ENCODE assay signal across 15 cellular contexts in genomic region chr22:38148252-38148651, GRCh38. TPM values are rescaled to one million over a fixed set of nuclear protein-coding genes. Genes with fewer than 3 reads are reported as not detected.
DNase-seq lines count a peak whose midpoint lies in the region; ATAC-seq, FAIRE-seq and TF ChIP-seq lines count a peak whose summit lies in the region.
"Had no signal": no experiment of that assay in that cellular context is flagged by ENCODE, and none has a peak within 500 bp of the region (broad histone marks: within the 10 kb centered on the region; RNA-seq: fewer than 3 reads in every experiment).

No MANE protein-coding gene starts in this region.

- WGBS in IMR-90 (ENCODE audit: extremely low coverage in 2 of 2, insufficient read length in 1 of 2), 2 experiments, result 63% methylated on average over 2 of the region's 5 CpGs; no CpG with 5 or more reads in 1 of the 2 experiments
- WGBS in mesenchymal stem cell, result 69% methylated on average over 5 of the region's 5 CpGs

- ATAC-seq in IMR-90 (ENCODE audit: low read depth), result peak; percentile 56

- peak; percentile 66 for DNase-seq in Caki2 (ENCODE audit: low read depth)
- DNase-seq in IMR-90, result peak; percentile 66
- peak; percentile 61 for DNase-seq in bronchial epithelial cell (ENCODE audit: low read depth)
- DNase-seq in mesenchymal stem cell, result peak; percentile 69
- no peak for DNase-seq in head of caudate nucleus
- DNase-seq in 8988T, result no peak
- no peak for DNase-seq in medulla oblongata (ENCODE audit: extremely low spot score)
- DNase-seq in activated T-cell treated with anti-CD3 and anti-CD28 coated beads, Interleukin-2, amount 50 U/mL, for 48 hours, result no peak
- DNase-seq: activated CD4-positive, alpha-beta T cell treated with anti-CD3 and anti-CD28 coated beads for 4 hours; cortex of kidney; heart left ventricle; NCI-H1105; NCI-H524; stimulated activated CD4-positive, alpha-beta T cell treated with anti-CD3 and anti-CD28 coated beads, Interleukin-2, amount 100 ng/mL, for 48 hours had no signal

- no peak overlapping the region for H3K56ac ChIP-seq in IMR-90 (ENCODE audit: extremely low read depth, insufficient read depth, low read length)

- dilution Hi-C loops in IMR-90 (cut with HindIII; ENCODE audit: low sequenced_read_pairs, unreplicated experiment), result no loop called here

- no peak overlapping the region for H2AK9ac ChIP-seq in IMR-90 (replicated peaks; ENCODE audit: low read depth, low read length, poor library complexity)

- in situ Hi-C loops in Caki2 (cut with HindIII; ENCODE audit: low pct_unique_long_range_greater_than_20kb, low sequenced_read_pairs) (no loop called here), IMR-90 (cut with MboI; ENCODE audit: low sequenced_read_pairs) (no loop called here)

- H3K4ac ChIP-seq in IMR-90 (ENCODE audit: low read depth, low read length) (no peak overlapping the region; the same call in 1 of the 2 replicates), mesenchymal stem cell (ENCODE audit: low read depth in 1 of 2, low read length in 2 of 2) (no peak overlapping the region)

- peak overlapping the region; percentile 3; the same call in 1 of the 2 replicates for H2AK5ac ChIP-seq in IMR-90 (ENCODE audit: low read depth, low read length)
- peak overlapping the region; percentile 68 for H2AK5ac ChIP-seq in mesenchymal stem cell (ENCODE audit: low read length, severe bottlenecking)

- TF ChIP-seq CTCF in IMR-90 (conservative IDR thresholded peaks at IDR 0.05; ENCODE audit: low read depth, low read length) (no peak), bronchial epithelial cell (IDR thresholded peaks at IDR 0.05; ENCODE audit: insufficient read depth, low read length, severe bottlenecking) (no peak)

- H3K79me1 ChIP-seq in IMR-90 (ENCODE audit: low read depth in 1 of 2, low read length in 2 of 2), result no peaks in the 10 kb centered on the region
- peaks cover 2% of the 10 kb centered on the region for H3K79me1 ChIP-seq in mesenchymal stem cell (replicated peaks; ENCODE audit: low read length, poor library complexity, severe bottlenecking)

- H4K20me1 ChIP-seq in IMR-90 (ENCODE audit: insufficient read depth, low read length), result no peaks in the 10 kb centered on the region; the same call in 1 of the 2 replicates

- POLR2A ChIA-PET in IMR-90 (lab: Charles Lee; ENCODE audit: unreplicated experiment), result no interaction called here

- H3K9me3 ChIP-seq in IMR-90 (ENCODE audit: control insufficient read depth, insufficient read depth, low read length) (peaks cover 3% of the 10 kb centered on the region; the same call in 1 of the 2 replicates), mesenchymal stem cell (ENCODE audit: control insufficient read depth, low read length) (no peaks in the 10 kb centered on the region)
- H3K9me3 ChIP-seq: heart left ventricle had no signal

- H2BK15ac ChIP-seq in IMR-90 (ENCODE audit: low read depth, low read length), result no peak overlapping the region
- no peak overlapping the region for H2BK15ac ChIP-seq in mesenchymal stem cell (ENCODE audit: low read depth, poor library complexity, severe bottlenecking)

- H2BK5ac ChIP-seq in IMR-90 (ENCODE audit: low read depth, low read length, poor library complexity, severe bottlenecking) (no peak overlapping the region), mesenchymal stem cell (ENCODE audit: low read depth, low read length, poor library complexity, severe bottlenecking) (peak overlapping the region; percentile 67)

- peak overlapping the region in 1 of 2 experiments; percentile 55 for H2BK12ac ChIP-seq in mesenchymal stem cell (ENCODE audit: low read length in 2 of 2)

- CTCF ChIA-PET in IMR-90 (lab: Yijun Ruan, JAX), result no interaction called here

- FAIRE-seq in bronchial epithelial cell (lab: Jason Lieb, UNC), result no peak

- H3K27ac ChIP-seq in IMR-90 (ENCODE audit: insufficient read depth, low read length) (no peak overlapping the region), mesenchymal stem cell (ENCODE audit: low read length, poor library complexity, severe bottlenecking) (peak overlapping the region; percentile 95)
- H3K27ac ChIP-seq: heart left ventricle, SK-N-MC had no signal

- H2AFZ ChIP-seq in IMR-90 (replicated peaks; ENCODE audit: low read length, poor library complexity) (no peak overlapping the region), mesenchymal stem cell (ENCODE audit: low read depth, low read length) (no peak overlapping the region)

- H3K9ac ChIP-seq in IMR-90 (ENCODE audit: low read depth, low read length) (no peak overlapping the region), mesenchymal stem cell (ENCODE audit: low read length) (no peak overlapping the region)

- no peak overlapping the region for H3K4me2 ChIP-seq in IMR-90 (ENCODE audit: low read depth, low read length)
- H3K4me2 ChIP-seq in mesenchymal stem cell (ENCODE audit: low read length, poor library complexity, severe bottlenecking), result peak overlapping the region; percentile 55

- H3K18ac ChIP-seq in IMR-90 (ENCODE audit: low read depth, low read length), result no peak overlapping the region
- H3K18ac ChIP-seq in mesenchymal stem cell (ENCODE audit: low read depth in 1 of 2, low read length in 2 of 2), result peak overlapping the region in 1 of 2 experiments; percentile 29

- H3K4me1 ChIP-seq in IMR-90 (ENCODE audit: control insufficient read depth, insufficient read depth, low read length) (peaks cover 10% of the 10 kb centered on the region), mesenchymal stem cell (ENCODE audit: control insufficient read depth, insufficient read depth, low read depth, low read length) (peaks cover 16% of the 10 kb centered on the region)

- H2BK120ac ChIP-seq in IMR-90 (ENCODE audit: low read depth, low read length), result no peak overlapping the region
- no peak overlapping the region for H2BK120ac ChIP-seq in mesenchymal stem cell (ENCODE audit: low read depth, low read length)

- H3K4me3 ChIP-seq in IMR-90 (ENCODE audit: insufficient read depth, low read depth, low read length), result no peak overlapping the region
- no peak overlapping the region for H3K4me3 ChIP-seq in bronchial epithelial cell (ENCODE audit: low read depth, low read length)
- H3K4me3 ChIP-seq in mesenchymal stem cell (ENCODE audit: insufficient read depth in 1 of 2, low read depth in 1 of 2, low read length in 2 of 2), result no peak overlapping the region
- H3K4me3 ChIP-seq: heart left ventricle, SK-N-MC had no signal

- peaks cover 13% of the 10 kb centered on the region for H3K9me1 ChIP-seq in IMR-90 (ENCODE audit: insufficient read depth, low read length)

- peaks cover 1% of the 10 kb centered on the region; the same call in 1 of the 2 replicates for H3K27me3 ChIP-seq in IMR-90 (ENCODE audit: control insufficient read depth, insufficient read depth, low read length)
- H3K27me3 ChIP-seq in bronchial epithelial cell (ENCODE audit: control insufficient read depth, insufficient read depth, low read length), result no peaks in the 10 kb centered on the region
- no peaks in the 10 kb centered on the region for H3K27me3 ChIP-seq in mesenchymal stem cell (ENCODE audit: control insufficient read depth in 1 of 2, insufficient read depth in 1 of 2, low read length in 2 of 2)
- H3K27me3 ChIP-seq: heart left ventricle had no signal

- BruUV-seq in IMR-90 (replicated peaks; lab: Mats Ljungman, UMichigan), result no TSS peak

- H2BK20ac ChIP-seq in IMR-90 (ENCODE audit: low read depth, low read length), result no peak overlapping the region

- H3K36me3 ChIP-seq in IMR-90 (ENCODE audit: control insufficient read depth, insufficient read depth, low read length), result no peaks in the 10 kb centered on the region
- no peaks in the 10 kb centered on the region for H3K36me3 ChIP-seq in bronchial epithelial cell (ENCODE audit: control insufficient read depth, insufficient read depth, low read length)
- H3K36me3 ChIP-seq in mesenchymal stem cell (ENCODE audit: control insufficient read depth in 1 of 2, insufficient read depth in 2 of 2, low read depth in 1 of 2, low read length in 2 of 2), result peaks cover 0 to under 1% of the 10 kb centered on the region in 2 experiments

- H4K8ac ChIP-seq in IMR-90 (ENCODE audit: low read depth in 2 of 2, low read length in 2 of 2) (no peak overlapping the region), mesenchymal stem cell (ENCODE audit: low read length) (no peak overlapping the region)

- TF ChIP-seq POLR2A in IMR-90 (IDR thresholded peaks at IDR 0.05; ENCODE audit: low read depth, low read length), result no peak

- TF ChIP-seq RAD21 in IMR-90 (IDR thresholded peaks at IDR 0.05; ENCODE audit: low read length), result no peak

- H4K91ac ChIP-seq in IMR-90 (ENCODE audit: insufficient read depth, low read depth, low read length) (no peak overlapping the region), mesenchymal stem cell (ENCODE audit: low read length) (no peak overlapping the region)

- intact Hi-C loops in IMR-90 (cut with micrococcal nuclease), result no loop called here
- intact Hi-C loops in head of caudate nucleus (cut with DNase I), result no loop called here

- H3K14ac ChIP-seq in IMR-90 (replicated peaks; ENCODE audit: low read depth, low read length) (no peak overlapping the region), mesenchymal stem cell (ENCODE audit: low read length in 2 of 2) (no peak overlapping the region)

- H3K23ac ChIP-seq in IMR-90 (ENCODE audit: low read depth, low read length) (no peak overlapping the region), mesenchymal stem cell (ENCODE audit: low read length in 2 of 2) (no peak overlapping the region)

- no peak overlapping the region; the same call in 1 of the 2 replicates for H4K5ac ChIP-seq in IMR-90 (ENCODE audit: low read depth, low read length)

RNA-seq across cellular contexts. Expression of gene PLA2G6, which starts 33.4 kb away (rescaled TPM):
- 12.6 and 13.4 TPM in 2 replicates for total RNA-seq in Caki2 (2014; rRNA removed; shearing (Covaris generic); ENCODE audit: low replicate concordance)
- 3.9 and 6.1 TPM in 2 replicates for total RNA-seq in IMR-90 (2012; rRNA removed)
- polyA plus RNA-seq in IMR-90 (2012; rRNA removed), result 10.3 TPM in 2 replicates
- polyA plus RNA-seq in IMR-90 (2012; cell fraction: cytosol; rRNA removed), result 2.1 and 4.1 TPM in 2 replicates
- 109 and 145 TPM in 2 replicates for polyA plus RNA-seq in IMR-90 (2012; cell fraction: nucleus; rRNA removed; ENCODE audit: low replicate concordance)
- total RNA-seq in bronchial epithelial cell, result 7.9 and 9.6 TPM in 2 replicates
- polyA plus RNA-seq in mesenchymal stem cell (2013, experiment 1 of 2), result 3.7 TPM
- polyA plus RNA-seq in mesenchymal stem cell (2013, experiment 2 of 2), result 4.4 TPM

RNA-seq across cellular contexts. Expression of gene BAIAP2L2, which starts 37.8 kb away (rescaled TPM):
- 4.0 and 8.1 TPM in 2 replicates for total RNA-seq in Caki2 (2014; rRNA removed; shearing (Covaris generic); ENCODE audit: low replicate concordance)
- 0.18 and 0.28 TPM in 2 replicates for total RNA-seq in IMR-90 (2012; rRNA removed)
- polyA plus RNA-seq in IMR-90 (2012; rRNA removed), result 0.46 and 0.67 TPM in 2 replicates
- 0.55 and 0.81 TPM in 2 replicates for polyA plus RNA-seq in IMR-90 (2012; cell fraction: cytosol; rRNA removed)
- 1.1 and 2.3 TPM in 2 replicates for polyA plus RNA-seq in IMR-90 (2012; cell fraction: nucleus; rRNA removed; ENCODE audit: low replicate concordance)
- total RNA-seq in bronchial epithelial cell, result 0.26 and 0.38 TPM in 2 replicates
- polyA plus RNA-seq in mesenchymal stem cell (2013, experiment 1 of 2), result 0.33 TPM
- 0.30 TPM for polyA plus RNA-seq in mesenchymal stem cell (2013, experiment 2 of 2)

RNA-seq across cellular contexts. Expression of gene MAFF, which starts 53.5 kb away (rescaled TPM):
- 24.5 and 29.3 TPM in 2 replicates for total RNA-seq in Caki2 (2014; rRNA removed; shearing (Covaris generic); ENCODE audit: low replicate concordance)
- total RNA-seq in IMR-90 (2012; rRNA removed) (18.3 and 24.2 TPM in 2 replicates), bronchial epithelial cell (15.5 and 25.0 TPM in 2 replicates)
- polyA plus RNA-seq in IMR-90 (2012; rRNA removed), result 25.9 and 29.5 TPM in 2 replicates
- polyA plus RNA-seq in IMR-90 (2012; cell fraction: cytosol; rRNA removed), result 31.9 and 44.3 TPM in 2 replicates
- polyA plus RNA-seq in IMR-90 (2012; cell fraction: nucleus; rRNA removed; ENCODE audit: low replicate concordance), result 60.3 and 64.4 TPM in 2 replicates
- polyA plus RNA-seq in mesenchymal stem cell (2013, experiment 1 of 2), result 9.1 TPM
- polyA plus RNA-seq in mesenchymal stem cell (2013, experiment 2 of 2), result 8.8 TPM

Comparison
In these comparisons a context has a peak if more than half of its experiments do, and no peak if none do; other contexts are left out.
1. DNase-seq: peak in Caki2 (single experiment), IMR-90 (single experiment), bronchial epithelial cell (single experiment) and mesenchymal stem cell (single experiment); none in head of caudate nucleus (0 of 42), 8988T (single experiment), medulla oblongata (single experiment) and activated T-cell treated with anti-CD3 and anti-CD28 coated beads, Interleukin-2, amount 50 U/mL, for 48 hours (0 of 2).